In genomic region chr7:74176555-74176954, GRCh38 we compare ENCODE assay signal across 10 cellular contexts. TPM values are rescaled to one million over a fixed set of nuclear protein-coding genes. Genes with fewer than 3 reads are reported as not detected.
A peak's percentile ranks its signal among the peaks of the same experiment; 100 is the strongest.
DNase-seq lines count a peak whose midpoint lies in the region; ATAC-seq and TF ChIP-seq lines count a peak whose summit lies in the region.
"Had no signal": no experiment of that assay in that cellular context is flagged by ENCODE, and none has a peak within 500 bp of the region (broad histone marks: within the 10 kb centered on the region; RNA-seq: fewer than 3 reads in every experiment).

No MANE protein-coding gene starts in this region.

- ATAC-seq in HG03280 (IDR thresholded peaks at IDR 0.05; ENCODE audit: unreplicated experiment) = no peak
- ATAC-seq in HG03342 (IDR thresholded peaks at IDR 0.05; ENCODE audit: unreplicated experiment) = no peak
- no peak for ATAC-seq in GM18870 (IDR thresholded peaks at IDR 0.05; ENCODE audit: unreplicated experiment)

- H3K27me3 Mint-ChIP-seq in neural progenitor cell (ENCODE audit: insufficient read depth, low read depth) = no peaks in the 10 kb centered on the region

- no peak for TF ChIP-seq CTCF in GM06990 (IDR thresholded peaks at IDR 0.05; ENCODE audit: insufficient read depth, low read length, poor library complexity, severe bottlenecking)
- TF ChIP-seq CTCF in OCI-LY3 (IDR thresholded peaks at IDR 0.05; ENCODE audit: low read depth, low read length) = no peak
- TF ChIP-seq CTCF in coronary artery (IDR thresholded peaks at IDR 0.05) = no peak
- TF ChIP-seq CTCF in neural progenitor cell (IDR thresholded peaks at IDR 0.05) = no peak

- peaks cover 9% of the 10 kb centered on the region for H3F3A ChIP-seq in neural progenitor cell (ENCODE audit: low read depth)

- no peak overlapping the region for H3K27ac ChIP-seq in OCI-LY3 (ENCODE audit: low read length)
- H3K27ac ChIP-seq in coronary artery = no peak overlapping the region
- no peak overlapping the region for H3K27ac ChIP-seq in neural progenitor cell
- H3K27ac ChIP-seq: SJSA1 had no signal

- peaks cover 12% of the 10 kb centered on the region for H3K36me3 Mint-ChIP-seq in neural progenitor cell

- DNase-seq in GM06990 (ENCODE audit: extremely low read depth, insufficient read length) (no peak), coronary artery (ENCODE audit: low spot score) (no peak), neural progenitor cell (ENCODE audit: low spot score) (no peak), dedifferentiated amniotic fluid mesenchymal stem cell (ENCODE audit: extremely low spot score) (no peak)
- DNase-seq: NCI-H146 had no signal

- H3K27ac Mint-ChIP-seq in neural progenitor cell = no peak overlapping the region

- H3K36me3 ChIP-seq in GM06990 (ENCODE audit: control insufficient read depth, insufficient read depth, low read length) = peaks cover 7% of the 10 kb centered on the region
- H3K36me3 ChIP-seq in OCI-LY3 (replicated peaks; ENCODE audit: low read depth, low read length) = peaks cover 41% of the 10 kb centered on the region
- peaks cover 15% of the 10 kb centered on the region for H3K36me3 ChIP-seq in neural progenitor cell

- H3K79me2 ChIP-seq in OCI-LY3 (ENCODE audit: low read length) (peaks cover 84% of the 10 kb centered on the region), neural progenitor cell (ENCODE audit: low read depth) (peaks cover 89% of the 10 kb centered on the region)

- H4K20me1 ChIP-seq in OCI-LY3 (ENCODE audit: insufficient read depth, low read length) (peaks cover 68% of the 10 kb centered on the region), neural progenitor cell (ENCODE audit: low read depth) (peaks cover 71% of the 10 kb centered on the region)

- H2AFZ ChIP-seq in OCI-LY3 (ENCODE audit: low read depth, low read length) (no peak overlapping the region), neural progenitor cell (replicated peaks) (no peak overlapping the region)

- H3K4me2 ChIP-seq in OCI-LY3 (ENCODE audit: low read length) = peak overlapping the region; percentile 74
- H3K4me2 ChIP-seq in neural progenitor cell = peak overlapping the region; percentile 91

- no peaks in the 10 kb centered on the region for H3K27me3 ChIP-seq in GM06990 (replicated peaks; ENCODE audit: control insufficient read depth, insufficient read depth, low read length)
- H3K27me3 ChIP-seq in OCI-LY3 (ENCODE audit: low read depth, low read length) = no peaks in the 10 kb centered on the region
- no peaks in the 10 kb centered on the region for H3K27me3 ChIP-seq in neural progenitor cell
- H3K27me3 ChIP-seq: SJSA1 had no signal

- H3K9ac ChIP-seq in OCI-LY3 (ENCODE audit: low read length) (no peak overlapping the region), neural progenitor cell (no peak overlapping the region)

- H3K9me3 ChIP-seq in OCI-LY3 (ENCODE audit: insufficient read depth, low read length) = no peaks in the 10 kb centered on the region
- H3K9me3 ChIP-seq in neural progenitor cell (ENCODE audit: low read depth) = no peaks in the 10 kb centered on the region
- H3K9me3 ChIP-seq: SJSA1 had no signal

- H3K4me1 ChIP-seq in OCI-LY3 (ENCODE audit: low read length) (peaks cover 42% of the 10 kb centered on the region), neural progenitor cell (peaks cover 21% of the 10 kb centered on the region)

- peak overlapping the region; percentile 99 for H3K4me3 Mint-ChIP-seq in neural progenitor cell

- no peaks in the 10 kb centered on the region for H3K9me3 Mint-ChIP-seq in neural progenitor cell

- H3K4me3 ChIP-seq in GM06990 (replicated peaks; ENCODE audit: low read depth, low read length) (peak overlapping the region; percentile 50), OCI-LY3 (ENCODE audit: low read length) (no peak overlapping the region), coronary artery (peak overlapping the region; percentile 17), neural progenitor cell (peak overlapping the region; percentile 97)
- H3K4me3 ChIP-seq: SJSA1 had no signal

- peaks cover 39% of the 10 kb centered on the region for H3K4me1 Mint-ChIP-seq in neural progenitor cell

RNA-seq across cellular contexts. Expression of gene EIF4H, which starts 2.4 kb away (rescaled TPM):
- 214 and 315 TPM in 2 replicates for total RNA-seq in neural progenitor cell (ENCODE audit: low replicate concordance)

RNA-seq across cellular contexts. Expression of gene LAT2, which starts 33.3 kb away (rescaled TPM):
- total RNA-seq in neural progenitor cell (ENCODE audit: low replicate concordance) = not detected in 2 replicates
